19 cellular contexts compared by ENCODE assay signal in genomic region chr5:42872865-42873264, GRCh38.
"Had no signal": no experiment of that assay in that cellular context is flagged by ENCODE, and none has a peak within 500 bp of the region (broad histone marks: within the 10 kb centered on the region; RNA-seq: fewer than 3 reads in every experiment).

No MANE protein-coding gene starts in this region.

- H3K27me3 ChIP-seq: gastrocnemius medialis, heart right ventricle, neutrophil, right atrium auricular region had no signal

- H3K4me3 ChIP-seq: esophagus muscularis mucosa, gastrocnemius medialis, heart right ventricle, mucosa of descending colon, right atrium auricular region, tibial artery had no signal

- H3K4me1 ChIP-seq: gastrocnemius medialis, right atrium auricular region, tibial artery had no signal

- H3K36me3 ChIP-seq: esophagus muscularis mucosa, gastrocnemius medialis, heart right ventricle, neutrophil, right atrium auricular region, tibial artery had no signal

- H3K9me3 ChIP-seq: gastrocnemius medialis, mucosa of descending colon, neutrophil had no signal

- DNase-seq: effector memory CD4-positive, alpha-beta T cell; gastrocnemius medialis; heart right ventricle; islet precursor cell; mammary epithelial cell; mucosa of descending colon; naive thymus-derived CD8-positive, alpha-beta T cell; posterior cingulate gyrus; small intestine; stimulated activated CD4-positive, alpha-beta T cell treated with anti-CD3 and anti-CD28 coated beads, Interleukin-4, amount 100 ng/mL, for 1 hour; stimulated activated CD8-positive, alpha-beta memory T cell treated with anti-CD3 and anti-CD28 coated beads, Interleukin-4, amount 100 ng/mL, for 48 hours; stimulated activated naive CD8-positive, alpha-beta T cell treated with anti-CD3 and anti-CD28 coated beads, Interleukin-15, Interleukin-2, amounts not matched to agents 100 U/mL and 50 U/mL, for 24 hours; tibial artery had no signal

- ATAC-seq: gastrocnemius medialis; heart right ventricle; left lobe of liver; mucosa of descending colon; naive thymus-derived CD8-positive, alpha-beta T cell; stimulated activated effector memory CD8-positive, alpha-beta T cell treated with anti-CD3 and anti-CD28 coated beads, Interleukin-12 subunit alpha, Interleukin-12 subunit beta, amount 100 ng/mL, for 72 hours; stimulated activated naive CD8-positive, alpha-beta T cell treated with anti-CD3 and anti-CD28 coated beads, Interleukin-15, Interleukin-2, amounts not matched to agents 100 U/mL and 50 U/mL, for 24 hours had no signal

- FAIRE-seq: endometrium, small intestine had no signal

- H3K27ac ChIP-seq: esophagus muscularis mucosa, gastrocnemius medialis, heart right ventricle, neutrophil, right atrium auricular region, tibial artery had no signal
